ENCODE assay signal across 12 cellular contexts in the genomic region with DNA sequence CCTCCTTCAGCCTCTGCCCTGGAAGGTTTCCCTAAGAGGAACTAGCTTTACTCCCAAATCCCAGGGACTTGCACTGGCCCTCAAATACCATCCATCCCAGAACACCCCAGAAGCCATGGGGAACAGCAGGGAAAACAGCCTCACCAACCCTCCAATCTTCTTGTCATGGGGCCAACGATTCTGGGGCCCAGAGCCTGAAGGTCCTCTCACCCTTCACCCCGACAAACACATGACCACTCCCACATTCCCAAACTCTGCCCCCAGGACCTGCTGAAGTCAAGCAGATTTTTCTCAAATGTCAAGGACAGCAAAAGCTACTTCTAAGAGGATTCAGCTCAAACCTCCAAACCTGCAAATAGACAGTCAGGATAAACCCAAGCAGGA.
DNase-seq lines count a peak whose midpoint lies in the region; ATAC-seq and TF ChIP-seq lines count a peak whose summit lies in the region.
"Had no signal": no experiment of that assay in that cellular context is flagged by ENCODE, and none has a peak within 500 bp of the region (broad histone marks: within the 10 kb centered on the region; RNA-seq: fewer than 3 reads in every experiment).

No MANE protein-coding gene starts in this region.

- H3K4me3 Mint-ChIP-seq in natural killer cell treated with Interleukin-12 subunit alpha and Interleukin-12 subunit beta and Interleukin-15 and Interleukin-18, amount 100 ng/mL, for 72 hours, result no peak overlapping the region

- H3K9me3 Mint-ChIP-seq in natural killer cell treated with Interleukin-12 subunit alpha and Interleukin-12 subunit beta and Interleukin-15 and Interleukin-18, amount 100 ng/mL, for 72 hours, result no peaks in the 10 kb centered on the region

- peaks cover 12 to 16% of the 10 kb centered on the region in 2 donors for H3K4me1 Mint-ChIP-seq in natural killer cell treated with Interleukin-12 subunit alpha and Interleukin-12 subunit beta and Interleukin-15 and Interleukin-18, amount 100 ng/mL, for 72 hours (ENCODE audit: low read depth in 2 of 2)

- H3K36me3 Mint-ChIP-seq in natural killer cell treated with Interleukin-12 subunit alpha and Interleukin-12 subunit beta and Interleukin-15 and Interleukin-18, amount 100 ng/mL, for 72 hours, result no peaks in the 10 kb centered on the region

- DNase-seq in Panc1 (ENCODE audit: low read depth, low spot score) (no peak), dorsolateral prefrontal cortex (no peak), thoracic aorta (ENCODE audit: low spot score) (no peak), MG63 (no peak), DMS114 treated with DMSO at 0.1 percent for 48 hours (lab: John Stamatoyannopoulos, UW; ENCODE audit: unreplicated experiment) (no peak)
- DNase-seq in natural killer cell treated with Interleukin-12 subunit alpha and Interleukin-12 subunit beta and Interleukin-15 and Interleukin-18, amount 100 ng/mL, for 72 hours (ENCODE audit: low spot score), result no peak
- DNase-seq: activated T-cell treated with anti-CD3 and anti-CD28 coated beads for 4 hours, mucosa of descending colon, NCI-H187 had no signal

- no TSS peak for BruUV-seq in Panc1 (replicated peaks; lab: Mats Ljungman, UMichigan)

- intact Hi-C loops in Panc1 (cut with micrococcal nuclease; ENCODE audit: unreplicated experiment), result no loop called here
- intact Hi-C loops in dorsolateral prefrontal cortex (cut with DNase I), result loop anchor here in 1 of 2 donors (2.0 kb wide), 1 partner anchor 18 kb away; no protein-coding TSS in a partner anchor

- no peak overlapping the region for H3K27ac Mint-ChIP-seq in natural killer cell treated with Interleukin-12 subunit alpha and Interleukin-12 subunit beta and Interleukin-15 and Interleukin-18, amount 100 ng/mL, for 72 hours

- H3K27ac ChIP-seq in Panc1 (ENCODE audit: low read length), result peak overlapping the region; percentile 57
- peak overlapping the region in 40 of 59 donors; percentile 1 to 87 (median 50) for H3K27ac ChIP-seq in dorsolateral prefrontal cortex
- H3K27ac ChIP-seq in muscle layer of duodenum (ENCODE audit: low read length), result peak overlapping the region; percentile 96
- peak overlapping the region; percentile 98 to 99 for H3K27ac ChIP-seq in thoracic aorta

- H3K4me3 ChIP-seq in Panc1 (ENCODE audit: low read depth in 2 of 2, low read length in 2 of 2) (no peak overlapping the region), dorsolateral prefrontal cortex (no peak overlapping the region), muscle layer of duodenum (ENCODE audit: low read depth in 1 of 2, low read length in 2 of 2) (peak overlapping the region in 1 of 2 donors; percentile 32), thoracic aorta (no peak overlapping the region), MG63 (no peak overlapping the region)
- H3K4me3 ChIP-seq: GM12878, mucosa of descending colon had no signal

- POLR2A ChIA-PET in Panc1 (lab: Charles Lee), result no interaction called here

- H3K9me3 ChIP-seq in Panc1 (ENCODE audit: control insufficient read depth, insufficient read depth, low read depth, low read length) (no peaks in the 10 kb centered on the region), muscle layer of duodenum (ENCODE audit: control insufficient read depth in 1 of 2, low read length in 2 of 2) (no peaks in the 10 kb centered on the region), thoracic aorta (no peaks in the 10 kb centered on the region), MG63 (no peaks in the 10 kb centered on the region)
- H3K9me3 ChIP-seq: mucosa of descending colon had no signal

- CTCF ChIA-PET in Panc1 (lab: Charles Lee), result no interaction called here

- in situ Hi-C loops in Panc1 (cut with HindIII; ENCODE audit: low pct_unique_long_range_greater_than_20kb, low sequenced_read_pairs), result no loop called here

- H3K36me3 ChIP-seq in Panc1 (ENCODE audit: control insufficient read depth, insufficient read depth, low read length), result no peaks in the 10 kb centered on the region
- H3K36me3 ChIP-seq in muscle layer of duodenum (ENCODE audit: control insufficient read depth in 1 of 2, insufficient read depth in 2 of 2, low read length in 2 of 2), result no peaks in the 10 kb centered on the region
- no peaks in the 10 kb centered on the region for H3K36me3 ChIP-seq in thoracic aorta
- H3K36me3 ChIP-seq in MG63, result no peaks in the 10 kb centered on the region

- no peaks in the 10 kb centered on the region for H3K27me3 Mint-ChIP-seq in natural killer cell treated with Interleukin-12 subunit alpha and Interleukin-12 subunit beta and Interleukin-15 and Interleukin-18, amount 100 ng/mL, for 72 hours

- TF ChIP-seq CTCF in Panc1 (IDR thresholded peaks at IDR 0.05), result no peak
- no peak for TF ChIP-seq CTCF in dorsolateral prefrontal cortex (IDR thresholded peaks at IDR 0.05 in 54 of 56, conservative IDR thresholded peaks at IDR 0.05 in 2 of 56; ENCODE audit: low read depth in 1 of 56, partially characterized antibody in 56 of 56)
- no peak for TF ChIP-seq CTCF in thoracic aorta (IDR thresholded peaks at IDR 0.05)

- ATAC-seq in Panc1 (no peak), thoracic aorta (ENCODE audit: insufficient number of reproducible peaks, low FRiP score, low read depth) (no peak), esophagus mucosa (no peak)
- ATAC-seq in natural killer cell treated with Interleukin-12 subunit alpha and Interleukin-12 subunit beta and Interleukin-15 and Interleukin-18, amount 100 ng/mL, for 72 hours, result no peak

- no peaks in the 10 kb centered on the region for H3K27me3 ChIP-seq in Panc1 (ENCODE audit: control insufficient read depth, insufficient read depth, low read length)
- H3K27me3 ChIP-seq in dorsolateral prefrontal cortex, result no peaks in the 10 kb centered on the region
- H3K27me3 ChIP-seq in muscle layer of duodenum (ENCODE audit: low read depth, low read length), result no peaks in the 10 kb centered on the region
- no peaks in the 10 kb centered on the region for H3K27me3 ChIP-seq in thoracic aorta (replicated peaks; ENCODE audit: insufficient read depth)
- no peaks in the 10 kb centered on the region for H3K27me3 ChIP-seq in MG63

- H3K4me1 ChIP-seq in Panc1 (ENCODE audit: control insufficient read depth, insufficient read depth, low read length) (peaks cover 39% of the 10 kb centered on the region), muscle layer of duodenum (ENCODE audit: control insufficient read depth in 1 of 2, insufficient read depth in 2 of 2, low read length in 2 of 2) (peaks cover 42 to 50% of the 10 kb centered on the region in 2 donors), thoracic aorta (ENCODE audit: control insufficient read depth in 1 of 2, low read depth in 2 of 2) (peaks cover 52 to 66% of the 10 kb centered on the region in 2 donors)
